ENCODE assay signal across 2 cellular contexts in genomic region chr2:214783181-214783580, GRCh38. TPM values are rescaled to one million over a fixed set of nuclear protein-coding genes. Genes with fewer than 3 reads are reported as not detected.
DNase-seq lines count a peak whose midpoint lies in the region; ATAC-seq, FAIRE-seq and TF ChIP-seq lines count a peak whose summit lies in the region.
"Not testable (repeated sequence)": the region's sequence is repeated elsewhere in the genome, so short reads cannot be mapped to it uniquely, and the experiment has no call there.

No MANE protein-coding gene starts in this region.

- H3K27ac ChIP-seq in HEK293 (ENCODE audit: extremely low read depth, low read depth, low read length); K562 (ENCODE audit: extremely low read depth, low read depth, low read length): not testable (repeated sequence)

- not testable (repeated sequence) for FAIRE-seq in K562 (lab: Jason Lieb, UNC)

- H3K9me1 ChIP-seq in K562 (ENCODE audit: control insufficient read depth, insufficient read depth, low read length), result not testable (repeated sequence)

- H3K4me3 ChIP-seq in HEK293 (ENCODE audit: low read depth, low read length); K562: not testable (repeated sequence)

- in situ Hi-C loops in K562 (cut with MboI), result not testable (repeated sequence)

- not testable (repeated sequence) for DNase-seq in K562 (ENCODE audit: extremely low read depth in 1 of 4, low spot score in 3 of 4)

- not testable (repeated sequence) for TF ChIP-seq RAD21 in K562 (CRISPR knock-in tag; conservative IDR thresholded peaks at IDR 0.05 in 1 of 2, IDR thresholded peaks at IDR 0.05 in 1 of 2)

- ATAC-seq in K562, result not testable (repeated sequence)

- not testable (repeated sequence) for H2AFZ ChIP-seq in K562 (ENCODE audit: low read depth, low read length)

- H3K79me2 ChIP-seq in K562 (ENCODE audit: control insufficient read depth, insufficient read depth, low read length), result not testable (repeated sequence)

- 90% methylated on average over 1 of the region's 1 CpG for WGBS in K562 (ENCODE audit: insufficient coverage, low coverage, missing lambda C conversion rate)

- not testable (repeated sequence) for H3K9me3 ChIP-seq in HEK293 (ENCODE audit: control insufficient read depth, insufficient read depth, low read depth, low read length); K562 (replicated peaks; ENCODE audit: control insufficient read depth, insufficient read depth, low read depth, low read length)

- not testable (repeated sequence) for TF ChIP-seq EP300 in K562 (IDR thresholded peaks at IDR 0.05; ENCODE audit: low read length)

- TF ChIP-seq CTCF in HEK293 (tag by site-specific recombination; IDR thresholded peaks at IDR 0.05); K562 (IDR thresholded peaks at IDR 0.05 in 2 of 3, conservative IDR thresholded peaks at IDR 0.05 in 1 of 3; ENCODE audit: insufficient read depth in 2 of 3, low read depth in 1 of 3, low read length in 3 of 3): not testable (repeated sequence)

- BruUV-seq in K562 (replicated peaks; lab: Mats Ljungman, UMichigan), result not testable (repeated sequence)

- not testable (repeated sequence) for H3K4me1 ChIP-seq in HEK293 (ENCODE audit: control insufficient read depth, insufficient read depth, low read length); K562 (replicated peaks in 1 of 2; ENCODE audit: control insufficient read depth in 2 of 2, insufficient read depth in 2 of 2, low read length in 2 of 2)

- CTCF ChIA-PET in HEK293 (lab: Yijun Ruan, JAX); K562 (lab: Yijun Ruan, JAX; ENCODE audit: low intra/inter-chr PET ratio): not testable (repeated sequence)

- not testable (repeated sequence) for TF ChIP-seq POLR2A in K562 (conservative IDR thresholded peaks at IDR 0.05)

- not testable (repeated sequence) for H3K9ac ChIP-seq in K562 (ENCODE audit: insufficient read depth in 1 of 2, low read depth in 2 of 2, low read length in 2 of 2)

- POLR2A ChIA-PET in HEK293 (lab: Yijun Ruan, JAX); K562 (lab: Yijun Ruan, JAX): not testable (repeated sequence)

- intact Hi-C loops in K562 (cut with micrococcal nuclease), result not testable (repeated sequence)

- H3K36me3 ChIP-seq in HEK293 (ENCODE audit: control insufficient read depth in 2 of 2, insufficient read depth in 1 of 2, low read length in 2 of 2) (peaks cover 26 to 48% of the 10 kb centered on the region in 2 experiments; a peak in 2 of 3 replicates), K562 (ENCODE audit: control insufficient read depth, insufficient read depth, low read length) (peaks cover 36% of the 10 kb centered on the region)

- H3K27me3 ChIP-seq in K562 (ENCODE audit: control insufficient read depth in 2 of 2, insufficient read depth in 2 of 2, low read length in 2 of 2), result not testable (repeated sequence)

- H4K20me1 ChIP-seq in K562 (replicated peaks; ENCODE audit: control insufficient read depth, insufficient read depth, low read length), result not testable (repeated sequence)

- H3K4me2 ChIP-seq in K562 (ENCODE audit: insufficient read depth, low read length), result not testable (repeated sequence)

TF ChIP-seq in HEK293, 187 proteins besides CTCF, POLR2A, EP300 and RAD21:
- peak; percentile 59 for TF ChIP-seq ZNF146 (tag by site-specific recombination; IDR thresholded peaks at IDR 0.05)

TF ChIP-seq in K562, 482 proteins besides CTCF, POLR2A, EP300 and RAD21:
- peak; percentile 61 for TF ChIP-seq ZNF146 (CRISPR knock-in tag; IDR thresholded peaks at IDR 0.05; ENCODE audit: unreplicated experiment)
- peak; percentile 25 for TF ChIP-seq RBM25 (IDR thresholded peaks at IDR 0.05; ENCODE audit: low read depth, low read length, severe bottlenecking)

RNA-seq across cellular contexts. Expression of gene BARD1, which starts 26.3 kb away (rescaled TPM):
- 14.4 and 37.6 TPM in 2 replicates for total RNA-seq in K562 (2011; cell fraction: chromatin; rRNA removed; ENCODE audit: low replicate concordance)
- 16.8 and 23.4 TPM in 2 replicates for total RNA-seq in K562 (2011; cell fraction: nucleolus; rRNA removed)
- 12.8 and 18.0 TPM in 2 replicates for total RNA-seq in K562 (2011; cell fraction: nucleoplasm; rRNA removed)
- total RNA-seq in K562 (2014; rRNA removed) (10.4 and 10.6 TPM in 2 replicates), K562 (2014; rRNA removed; fragmentation: Illumina TruSeq; extraction: Trizol) (13.2 and 19.4 TPM in 2 replicates), K562 (2015; rRNA removed; fragmentation: Illumina TruSeq; extraction: Trizol) (11.5 and 13.7 TPM in 2 replicates), K562 (2021) (15.1 and 15.6 TPM in 2 replicates)
- polyA plus RNA-seq in K562 (2011; rRNA removed) (10.9 and 11.3 TPM in 2 replicates), K562 (2014; fragmentation: Illumina TruSeq; extraction: Trizol) (6.3 and 6.4 TPM in 2 replicates), K562 (2014; fragmentation: Nextera tagmentation; extraction: Ambion mirVana) (10 to 100 TPM in 1 of 2 experiments, 1 to 10 TPM in 1; 7.1 to 18.9 TPM), K562 (2014; rRNA removed) (6.9 and 7.5 TPM in 2 replicates)
- polyA plus RNA-seq in K562 (2011; cell fraction: cytosol; rRNA removed), result 4.3 and 4.9 TPM in 2 replicates
- polyA plus RNA-seq in K562 (2011; cell fraction: nucleus; rRNA removed), result 17.0 and 18.5 TPM in 2 replicates
- polyA plus RNA-seq in K562 (2012), result 4.5 and 6.6 TPM in 2 replicates
- polyA minus RNA-seq in K562 (2011; rRNA and poly(A)+ RNA removed), result 46.0 and 46.4 TPM in 2 replicates
- polyA minus RNA-seq in K562 (2011; cell fraction: cytosol; rRNA and poly(A)+ RNA removed), result 18.5 and 18.8 TPM in 2 replicates
- polyA minus RNA-seq in K562 (2011; cell fraction: nucleus; rRNA and poly(A)+ RNA removed), result 22.6 and 34.9 TPM in 2 replicates
